In the genomic region with DNA sequence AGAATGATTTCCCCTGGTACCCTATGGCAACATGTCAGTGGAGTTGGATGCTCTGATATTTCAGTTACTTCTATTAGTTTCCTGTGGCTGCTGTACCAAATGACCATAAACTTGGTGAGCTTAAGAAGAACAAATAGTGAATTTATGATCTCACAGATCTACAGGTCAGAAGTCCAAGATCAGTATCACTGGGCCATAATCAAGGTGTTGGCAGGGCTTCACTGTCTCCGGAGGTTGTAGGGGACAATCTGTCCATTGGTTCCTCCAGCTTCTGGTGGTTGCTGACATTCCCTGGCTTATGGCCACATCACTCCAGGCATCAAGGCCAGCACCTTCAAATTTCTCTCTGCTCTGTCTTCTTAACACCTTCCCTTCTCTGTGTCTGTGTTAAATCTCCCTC, we compare ENCODE assay signal across 1 cellular context.
TF ChIP-seq lines count a peak whose summit lies in the region.

No MANE protein-coding gene starts in this region.

TF ChIP-seq in IMR-90, 13 proteins besides CTCF, POLR2A, EP300 and RAD21 (continued from another document):
- TF ChIP-seq FOS (IDR thresholded peaks at IDR 0.05; ENCODE audit: low read depth, low read length) (no peak), RCOR1 (IDR thresholded peaks at IDR 0.05; ENCODE audit: insufficient replicate concordance, low read length) (no peak), MAFK (IDR thresholded peaks at IDR 0.05; ENCODE audit: low read depth, low read length) (no peak), BHLHE40 (IDR thresholded peaks at IDR 0.05; ENCODE audit: low read depth, low read length) (no peak), MXI1 (IDR thresholded peaks at IDR 0.05; ENCODE audit: borderline replicate concordance, low read depth, low read length) (no peak), NFE2L2 (IDR thresholded peaks at IDR 0.05; ENCODE audit: low read depth, low read length) (no peak), RFX5 (IDR thresholded peaks at IDR 0.05; ENCODE audit: low read depth, low read length) (no peak), CEBPB (IDR thresholded peaks at IDR 0.05; ENCODE audit: low read depth, low read length) (no peak), CHD1 (IDR thresholded peaks at IDR 0.05; ENCODE audit: low read depth, low read length) (no peak)
- TF ChIP-seq, protein P1, sequence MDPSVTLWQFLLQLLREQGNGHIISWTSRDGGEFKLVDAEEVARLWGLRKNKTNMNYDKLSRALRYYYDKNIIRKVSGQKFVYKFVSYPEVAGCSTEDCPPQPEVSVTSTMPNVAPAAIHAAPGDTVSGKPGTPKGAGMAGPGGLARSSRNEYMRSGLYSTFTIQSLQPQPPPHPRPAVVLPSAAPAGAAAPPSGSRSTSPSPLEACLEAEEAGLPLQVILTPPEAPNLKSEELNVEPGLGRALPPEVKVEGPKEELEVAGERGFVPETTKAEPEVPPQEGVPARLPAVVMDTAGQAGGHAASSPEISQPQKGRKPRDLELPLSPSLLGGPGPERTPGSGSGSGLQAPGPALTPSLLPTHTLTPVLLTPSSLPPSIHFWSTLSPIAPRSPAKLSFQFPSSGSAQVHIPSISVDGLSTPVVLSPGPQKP (IDR thresholded peaks at IDR 0.05; ENCODE audit: borderline replicate concordance, low read depth, low read length), result no peak
- TF ChIP-seq, protein P2, sequence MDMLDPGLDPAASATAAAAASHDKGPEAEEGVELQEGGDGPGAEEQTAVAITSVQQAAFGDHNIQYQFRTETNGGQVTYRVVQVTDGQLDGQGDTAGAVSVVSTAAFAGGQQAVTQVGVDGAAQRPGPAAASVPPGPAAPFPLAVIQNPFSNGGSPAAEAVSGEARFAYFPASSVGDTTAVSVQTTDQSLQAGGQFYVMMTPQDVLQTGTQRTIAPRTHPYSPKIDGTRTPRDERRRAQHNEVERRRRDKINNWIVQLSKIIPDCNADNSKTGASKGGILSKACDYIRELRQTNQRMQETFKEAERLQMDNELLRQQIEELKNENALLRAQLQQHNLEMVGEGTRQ (IDR thresholded peaks at IDR 0.05; ENCODE audit: low read depth, low read length), result no peak
